ENCODE assay signal across 9 cellular contexts in genomic region chr2:231364961-231365810, GRCh38. TPM values are rescaled to one million over a fixed set of nuclear protein-coding genes. Genes with fewer than 3 reads are reported as not detected.
DNase-seq lines count a peak whose midpoint lies in the region; ATAC-seq and TF ChIP-seq lines count a peak whose summit lies in the region.
"Had no signal": no experiment of that assay in that cellular context is flagged by ENCODE, and none has a peak within 500 bp of the region (broad histone marks: within the 10 kb centered on the region; RNA-seq: fewer than 3 reads in every experiment).

No MANE protein-coding gene starts in this region.

- POLR2A ChIA-PET in CD4-positive, alpha-beta T cell (lab: Charles Lee) = no interaction called here

- DNase-seq in CD1c-positive myeloid dendritic cell (ENCODE audit: extremely low spot score) (peak; percentile 26), NCI-H1694 (lab: John Stamatoyannopoulos, UW) (peak; percentile 50), cardiac fibroblast (ENCODE audit: low read depth in 2 of 2) (peak; percentile 76), left lung (peak; percentile 43 to 51), 8988T (no peak), NCI-H748 treated with DMSO at 0.1 percent for 48 hours (lab: John Stamatoyannopoulos, UW) (no peak)
- DNase-seq in CD4-positive, alpha-beta T cell = no peak

- H3K4me3 ChIP-seq in cardiac fibroblast (replicated peaks in 1 of 2; ENCODE audit: low read depth in 2 of 2, low read length in 2 of 2) (no peak overlapping the region), left lung (no peak overlapping the region)
- H3K4me3 ChIP-seq: tibial artery had no signal

- no peaks in the 10 kb centered on the region for H3K9me3 ChIP-seq in left lung
- no peaks in the 10 kb centered on the region for H3K9me3 ChIP-seq in CD4-positive, alpha-beta T cell (ENCODE audit: control insufficient read depth, low read length)
- H3K9me3 ChIP-seq: tibial artery had no signal

- peaks cover 5% of the 10 kb centered on the region for H3K4me1 Mint-ChIP-seq in CD4-positive, alpha-beta T cell (ENCODE audit: low read depth)

- H3K4me1 ChIP-seq in left lung = peaks cover 0 to 26% of the 10 kb centered on the region in 2 donors

- CTCF ChIA-PET in CD4-positive, alpha-beta T cell (lab: Charles Lee) = no interaction called here

- no peak overlapping the region for H3K27ac Mint-ChIP-seq in CD4-positive, alpha-beta T cell

- ATAC-seq in left lung = peak; percentile 22
- ATAC-seq in CD4-positive, alpha-beta T cell (ENCODE audit: poor library complexity) = no peak
- no peak for ATAC-seq in GM18498 (IDR thresholded peaks at IDR 0.05; ENCODE audit: unreplicated experiment)

- TF ChIP-seq CTCF in cardiac fibroblast (IDR thresholded peaks at IDR 0.05; ENCODE audit: low read depth, low read length) (no peak), left lung (IDR thresholded peaks at IDR 0.05) (no peak)
- TF ChIP-seq CTCF in CD4-positive, alpha-beta T cell (IDR thresholded peaks at IDR 0.05) = no peak

- H3K27me3 ChIP-seq in left lung = no peaks in the 10 kb centered on the region
- H3K27me3 ChIP-seq in CD4-positive, alpha-beta T cell (ENCODE audit: control insufficient read depth, insufficient read depth, low read length) = no peaks in the 10 kb centered on the region
- H3K27me3 ChIP-seq: tibial artery had no signal

- no peaks in the 10 kb centered on the region for H3K36me3 Mint-ChIP-seq in CD4-positive, alpha-beta T cell (ENCODE audit: low read depth)

- H3K27me3 Mint-ChIP-seq in CD4-positive, alpha-beta T cell = no peaks in the 10 kb centered on the region

- peaks cover 0 to 15% of the 10 kb centered on the region in 2 donors for H3K36me3 ChIP-seq in left lung

- no peak overlapping the region for H3K27ac ChIP-seq in left lung
- no peak overlapping the region for H3K27ac ChIP-seq in CD4-positive, alpha-beta T cell (ENCODE audit: low read depth, low read length)
- H3K27ac ChIP-seq: tibial artery had no signal

- H3K4me3 Mint-ChIP-seq in CD4-positive, alpha-beta T cell = no peak overlapping the region

- intact Hi-C loops in left lung (cut with DNase I) = no loop called here
- intact Hi-C loops in CD4-positive, alpha-beta T cell (cut with DNase I, micrococcal nuclease) = no loop called here

- H3K9me3 Mint-ChIP-seq in CD4-positive, alpha-beta T cell = no peaks in the 10 kb centered on the region

RNA-seq across cellular contexts. Expression of gene B3GNT7, which starts 30.3 kb away (rescaled TPM):
- total RNA-seq in left lung = 100 to 1,000 TPM in 1 of 2 donors, 10 to 100 TPM in 1; 32.6 to 107 TPM
- under 1 TPM; 0.38 to 0.89 TPM for total RNA-seq in CD4-positive, alpha-beta T cell

Comparison
In these comparisons a context has a peak if more than half of its experiments do, and no peak if none do; other contexts are left out.
1. DNase-seq: peak in CD1c-positive myeloid dendritic cell (single experiment), NCI-H1694 (single experiment), cardiac fibroblast (2 of 2) and left lung (2 of 2); none in CD4-positive, alpha-beta T cell (0 of 10), 8988T (single experiment) and NCI-H748 treated with DMSO at 0.1 percent for 48 hours (single experiment).
2. RNA of gene B3GNT7, which starts 30.3 kb away (total RNA-seq): 32.6 to 107 TPM in left lung; 0.38 to 0.89 TPM in CD4-positive, alpha-beta T cell; every median in the first group is over 10 times any median in the second.